Comparison of ENCODE assay signal across 1 cellular context in genomic region chr19:8593931-8594330, GRCh38.
TF ChIP-seq lines count a peak whose summit lies in the region.

No MANE protein-coding gene starts in this region.

TF ChIP-seq in A549, 52 proteins besides CTCF, POLR2A, EP300 and RAD21:
- TF ChIP-seq HOXB5 (CRISPR knock-in tag; IDR thresholded peaks at IDR 0.05) (no peak), BHLHE40 (IDR thresholded peaks at IDR 0.05; ENCODE audit: low read depth, low read length) (no peak), ZSCAN20 (CRISPR knock-in tag; IDR thresholded peaks at IDR 0.05) (no peak), CEBPB (IDR thresholded peaks at IDR 0.05) (peak; percentile 15 to 52; a peak in 2 of 4 replicates), ZNF302 (CRISPR knock-in tag; IDR thresholded peaks at IDR 0.05) (no peak), RCOR1 (IDR thresholded peaks at IDR 0.05; ENCODE audit: low read depth, low read length) (no peak), SMC3 (IDR thresholded peaks at IDR 0.05) (peak; percentile 34; the same call in 1 of the 3 replicates)
- TF ChIP-seq, protein P1, sequence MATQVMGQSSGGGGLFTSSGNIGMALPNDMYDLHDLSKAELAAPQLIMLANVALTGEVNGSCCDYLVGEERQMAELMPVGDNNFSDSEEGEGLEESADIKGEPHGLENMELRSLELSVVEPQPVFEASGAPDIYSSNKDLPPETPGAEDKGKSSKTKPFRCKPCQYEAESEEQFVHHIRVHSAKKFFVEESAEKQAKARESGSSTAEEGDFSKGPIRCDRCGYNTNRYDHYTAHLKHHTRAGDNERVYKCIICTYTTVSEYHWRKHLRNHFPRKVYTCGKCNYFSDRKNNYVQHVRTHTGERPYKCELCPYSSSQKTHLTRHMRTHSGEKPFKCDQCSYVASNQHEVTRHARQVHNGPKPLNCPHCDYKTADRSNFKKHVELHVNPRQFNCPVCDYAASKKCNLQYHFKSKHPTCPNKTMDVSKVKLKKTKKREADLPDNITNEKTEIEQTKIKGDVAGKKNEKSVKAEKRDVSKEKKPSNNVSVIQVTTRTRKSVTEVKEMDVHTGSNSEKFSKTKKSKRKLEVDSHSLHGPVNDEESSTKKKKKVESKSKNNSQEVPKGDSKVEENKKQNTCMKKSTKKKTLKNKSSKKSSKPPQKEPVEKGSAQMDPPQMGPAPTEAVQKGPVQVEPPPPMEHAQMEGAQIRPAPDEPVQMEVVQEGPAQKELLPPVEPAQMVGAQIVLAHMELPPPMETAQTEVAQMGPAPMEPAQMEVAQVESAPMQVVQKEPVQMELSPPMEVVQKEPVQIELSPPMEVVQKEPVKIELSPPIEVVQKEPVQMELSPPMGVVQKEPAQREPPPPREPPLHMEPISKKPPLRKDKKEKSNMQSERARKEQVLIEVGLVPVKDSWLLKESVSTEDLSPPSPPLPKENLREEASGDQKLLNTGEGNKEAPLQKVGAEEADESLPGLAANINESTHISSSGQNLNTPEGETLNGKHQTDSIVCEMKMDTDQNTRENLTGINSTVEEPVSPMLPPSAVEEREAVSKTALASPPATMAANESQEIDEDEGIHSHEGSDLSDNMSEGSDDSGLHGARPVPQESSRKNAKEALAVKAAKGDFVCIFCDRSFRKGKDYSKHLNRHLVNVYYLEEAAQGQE (IDR thresholded peaks at IDR 0.05): no peak
- TF ChIP-seq, protein P2, sequence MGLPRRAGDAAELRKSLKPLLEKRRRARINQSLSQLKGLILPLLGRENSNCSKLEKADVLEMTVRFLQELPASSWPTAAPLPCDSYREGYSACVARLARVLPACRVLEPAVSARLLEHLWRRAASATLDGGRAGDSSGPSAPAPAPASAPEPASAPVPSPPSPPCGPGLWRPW (IDR thresholded peaks at IDR 0.05): no peak
TF ChIP-seq in A549: peak in this region for 2.
